Comparison of ENCODE assay signal across 16 cellular contexts in the genomic region with DNA sequence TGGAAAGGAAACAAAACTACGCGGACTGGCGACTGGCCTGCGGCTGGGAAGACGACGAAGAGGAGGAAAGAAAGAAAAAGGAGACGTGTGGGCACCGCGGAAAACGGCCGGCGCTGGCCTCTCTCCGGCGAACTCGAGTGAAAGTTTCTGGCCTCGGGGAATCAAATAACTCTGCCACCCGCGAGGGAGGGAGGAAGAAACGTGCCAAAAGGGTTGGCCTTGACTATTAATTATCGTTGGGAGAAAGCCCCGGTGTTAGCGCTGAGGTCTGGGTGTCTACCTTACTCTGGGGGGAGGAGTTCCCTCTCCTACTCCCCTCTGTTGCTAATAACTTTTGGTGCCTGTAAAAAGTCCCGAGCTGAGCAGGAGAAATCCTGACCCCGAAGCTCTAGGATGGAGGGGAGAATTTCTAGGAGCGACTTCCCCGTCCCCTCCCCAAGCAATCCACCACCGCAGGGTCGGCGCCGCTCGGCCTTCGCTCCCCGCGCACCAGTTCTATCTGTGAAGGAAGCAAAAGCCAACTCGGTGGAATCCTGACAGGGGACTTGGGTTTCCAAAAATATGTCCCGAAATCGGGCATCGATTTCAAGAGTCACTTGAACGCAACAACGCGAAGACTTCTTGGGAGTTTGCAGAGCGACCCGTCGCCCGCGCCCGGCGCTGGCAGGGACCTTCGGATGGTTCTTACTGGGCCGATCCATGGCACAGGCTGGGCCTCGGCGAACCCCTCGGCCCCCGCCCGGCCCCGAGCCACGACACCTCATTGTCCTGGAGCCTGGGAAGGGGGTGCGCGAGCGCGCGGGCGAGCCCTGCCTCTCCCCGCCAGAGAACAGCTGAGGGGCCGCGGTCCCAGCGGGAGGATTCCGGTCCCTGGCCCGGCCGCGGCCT. TPM values are rescaled to one million over a fixed set of nuclear protein-coding genes. Genes with fewer than 3 reads are reported as not detected.
DNase-seq lines count a peak whose midpoint lies in the region; ATAC-seq and TF ChIP-seq lines count a peak whose summit lies in the region.
"Had no signal": no experiment of that assay in that cellular context is flagged by ENCODE, and none has a peak within 500 bp of the region (broad histone marks: within the 10 kb centered on the region; RNA-seq: fewer than 3 reads in every experiment).

No MANE protein-coding gene starts in this region.

- H3K4me3 ChIP-seq in SK-N-SH (ENCODE audit: low read depth in 2 of 2, low read length in 1 of 2) (0 out of 4 replicates have a peak overlapping the region, but pooled peaks of 1 of the 2 experiments have one; percentile 19), hepatocyte (no peak overlapping the region), psoas muscle (peak overlapping the region; percentile 52), OCI-LY7 (ENCODE audit: low read depth, low read length, poor library complexity, severe bottlenecking) (no peak overlapping the region)

- H2AFZ ChIP-seq in SK-N-SH (ENCODE audit: low read depth) (peak overlapping the region; percentile 65; the same call in 1 of the 2 replicates), hepatocyte (peak overlapping the region; percentile 8), OCI-LY7 (ENCODE audit: low read length) (no peak overlapping the region)

- DNase-seq in SK-N-SH (no peak), NCI-H82 (lab: John Stamatoyannopoulos, UW) (peak; percentile 99), hepatocyte (ENCODE audit: low spot score) (peak; percentile 11), psoas muscle (no peak), NOMO-1 treated with dmso at 0.1 percent for 144 hours (lab: John Stamatoyannopoulos, UW; ENCODE audit: unreplicated experiment) (no peak), OCI-LY7 (ENCODE audit: low spot score) (no peak), HuH-7.5 (ENCODE audit: low spot score) (no peak)
- DNase-seq: activated B cell treated with CpG ODN at 0.5 μM for 24 hours, amygdala, left colon, NCI-H2081 treated with DMSO at 0.1 percent for 48 hours, small intestine had no signal

- H3K79me2 ChIP-seq in SK-N-SH (ENCODE audit: insufficient read depth): no peaks in the 10 kb centered on the region
- no peaks in the 10 kb centered on the region for H3K79me2 ChIP-seq in hepatocyte
- no peaks in the 10 kb centered on the region for H3K79me2 ChIP-seq in OCI-LY7 (ENCODE audit: insufficient read depth, low read depth, low read length)

- no peak overlapping the region for H3K9ac ChIP-seq in SK-N-SH

- H3K9me3 ChIP-seq in SK-N-SH (no peaks in the 10 kb centered on the region), hepatocyte (ENCODE audit: low read depth) (no peaks in the 10 kb centered on the region), psoas muscle (no peaks in the 10 kb centered on the region), OCI-LY7 (ENCODE audit: low read length) (no peaks in the 10 kb centered on the region)

- H3K36me3 ChIP-seq in SK-N-SH (replicated peaks in 1 of 2; ENCODE audit: control insufficient read depth in 1 of 2, insufficient read depth in 2 of 2, low read length in 1 of 2) (no peaks in the 10 kb centered on the region), hepatocyte (replicated peaks; ENCODE audit: insufficient read depth, low read depth) (no peaks in the 10 kb centered on the region), psoas muscle (ENCODE audit: insufficient read depth in 1 of 2, low read depth in 1 of 2) (no peaks in the 10 kb centered on the region), OCI-LY7 (ENCODE audit: insufficient read depth, low read length) (no peaks in the 10 kb centered on the region)

- ATAC-seq in SK-N-SH treated with all-trans-retinoic acid at 6 μM for 48 hours (no peak), psoas muscle (no peak)
- ATAC-seq: esophagus mucosa, left colon had no signal

- H3K9me2 ChIP-seq in SK-N-SH (no peaks in the 10 kb centered on the region), hepatocyte (replicated peaks; ENCODE audit: insufficient read depth) (no peaks in the 10 kb centered on the region), OCI-LY7 (ENCODE audit: insufficient read depth, low read length) (no peaks in the 10 kb centered on the region)

- TF ChIP-seq CTCF in SK-N-SH (IDR thresholded peaks at IDR 0.05) (no peak), hepatocyte (IDR thresholded peaks at IDR 0.05; ENCODE audit: poor library complexity) (no peak), psoas muscle (IDR thresholded peaks at IDR 0.05) (no peak), OCI-LY7 (conservative IDR thresholded peaks at IDR 0.05; ENCODE audit: low read length) (no peak)

- TF ChIP-seq RAD21 in SK-N-SH (IDR thresholded peaks at IDR 0.05; ENCODE audit: low read length): no peak

- no peak for TF ChIP-seq EP300 in SK-N-SH (IDR thresholded peaks at IDR 0.05; ENCODE audit: borderline replicate concordance in 1 of 2, low read depth in 1 of 2, low read length in 1 of 2)

- H3K4me1 ChIP-seq in SK-N-SH (ENCODE audit: control insufficient read depth in 1 of 2, insufficient read depth in 2 of 2, low read depth in 1 of 2, low read length in 1 of 2): no peaks in the 10 kb centered on the region
- H3K4me1 ChIP-seq in hepatocyte (ENCODE audit: insufficient read depth): peaks cover 11% of the 10 kb centered on the region
- peaks cover 7% of the 10 kb centered on the region for H3K4me1 ChIP-seq in psoas muscle
- no peaks in the 10 kb centered on the region for H3K4me1 ChIP-seq in OCI-LY7 (ENCODE audit: insufficient read depth, low read length, poor library complexity, severe bottlenecking)

- CTCF ChIA-PET in SK-N-SH (lab: Yijun Ruan, JAX): no interaction called here
- CTCF ChIA-PET in OCI-LY7 (lab: Charles Lee; ENCODE audit: unreplicated experiment): no interaction called here

- peaks cover 5% of the 10 kb centered on the region for H3F3A ChIP-seq in SK-N-SH (replicated peaks; ENCODE audit: insufficient read depth)

- POLR2A ChIA-PET in SK-N-SH (lab: Yijun Ruan, JAX) (no interaction called here), OCI-LY7 (lab: Charles Lee) (no interaction called here)

- BruUV-seq in OCI-LY7 (replicated peaks; lab: Mats Ljungman, UMichigan): no TSS peak

- H3K4me2 ChIP-seq in SK-N-SH (peak overlapping the region; percentile 50; the same call in 1 of the 2 replicates), hepatocyte (peak overlapping the region; percentile 61), OCI-LY7 (ENCODE audit: low read length) (no peak overlapping the region)

- intact Hi-C loops in psoas muscle (cut with DNase I): no loop called here
- intact Hi-C loops in OCI-LY7 (cut with micrococcal nuclease; ENCODE audit: unreplicated experiment): no loop called here

- H3K27me3 ChIP-seq in SK-N-SH (ENCODE audit: insufficient read depth) (peaks cover 95% of the 10 kb centered on the region), hepatocyte (peaks cover 98% of the 10 kb centered on the region), psoas muscle (ENCODE audit: insufficient read depth in 3 of 3, low read length in 2 of 3) (peaks cover 8 to 99% (median 65%) of the 10 kb centered on the region in 3 donors)

- 21% methylated on average over 33 of the region's 71 CpGs for WGBS in SK-N-SH (ENCODE audit: low lambda C conversion rate)
- 2% methylated on average over 71 of the region's 71 CpGs for WGBS in hepatocyte (ENCODE audit: low lambda C conversion rate, missing lambda C conversion rate)
- whole genome bisulfite sequencing in psoas muscle, 3 donors: 3 to 4% (median 3%) methylated on average over 70 to 71 of the region's 71 CpGs

- H3K27ac ChIP-seq in SK-N-SH (ENCODE audit: low read depth in 2 of 2, low read length in 1 of 2): no peak overlapping the region
- no peak overlapping the region for H3K27ac ChIP-seq in hepatocyte
- H3K27ac ChIP-seq in psoas muscle: no peak overlapping the region
- H3K27ac ChIP-seq in OCI-LY7 (ENCODE audit: low read depth, low read length, poor library complexity, severe bottlenecking): no peak overlapping the region
- H3K27ac ChIP-seq: 22Rv1 had no signal

- H4K20me1 ChIP-seq in SK-N-SH (ENCODE audit: insufficient read depth) (no peaks in the 10 kb centered on the region), hepatocyte (ENCODE audit: insufficient read depth, poor library complexity, severe bottlenecking) (no peaks in the 10 kb centered on the region), OCI-LY7 (ENCODE audit: insufficient read depth, low read length) (no peaks in the 10 kb centered on the region)

TF ChIP-seq in SK-N-SH, 30 proteins besides CTCF, POLR2A, EP300 and RAD21:
- TF ChIP-seq EZH2phosphoT487 (IDR thresholded peaks at IDR 0.05; ENCODE audit: borderline replicate concordance, low read depth) (peak; percentile 79; the same call in 1 of the 2 replicates), FOSL2 (IDR thresholded peaks at IDR 0.05; ENCODE audit: borderline replicate concordance, low read depth) (no peak), MXI1 (IDR thresholded peaks at IDR 0.05; ENCODE audit: low read depth, low read length) (no peak)

TF ChIP-seq in SK-N-SH treated with all-trans-retinoic acid at 6 μM for 48 hours, 23 proteins besides CTCF, POLR2A, EP300 and RAD21 (continues in another document):
- no peak for TF ChIP-seq TOX (CRISPR knock-in tag; IDR thresholded peaks at IDR 0.05; ENCODE audit: borderline replicate concordance)
- no peak for TF ChIP-seq SNAI2 (CRISPR knock-in tag; IDR thresholded peaks at IDR 0.05)
- TF ChIP-seq ZC3H10 (CRISPR knock-in tag; IDR thresholded peaks at IDR 0.05): no peak
- TF ChIP-seq CSDC2 (CRISPR knock-in tag; IDR thresholded peaks at IDR 0.05): no peak
- no peak for TF ChIP-seq ISL1 (CRISPR knock-in tag; IDR thresholded peaks at IDR 0.05)
- TF ChIP-seq GLIS3 (CRISPR knock-in tag; IDR thresholded peaks at IDR 0.05): no peak
- TF ChIP-seq ESRRG (CRISPR knock-in tag; IDR thresholded peaks at IDR 0.05): no peak
- no peak for TF ChIP-seq OSR1 (CRISPR knock-in tag; IDR thresholded peaks at IDR 0.05)
- TF ChIP-seq ZNF8 (CRISPR knock-in tag; IDR thresholded peaks at IDR 0.05): no peak
- TF ChIP-seq, protein P1, sequence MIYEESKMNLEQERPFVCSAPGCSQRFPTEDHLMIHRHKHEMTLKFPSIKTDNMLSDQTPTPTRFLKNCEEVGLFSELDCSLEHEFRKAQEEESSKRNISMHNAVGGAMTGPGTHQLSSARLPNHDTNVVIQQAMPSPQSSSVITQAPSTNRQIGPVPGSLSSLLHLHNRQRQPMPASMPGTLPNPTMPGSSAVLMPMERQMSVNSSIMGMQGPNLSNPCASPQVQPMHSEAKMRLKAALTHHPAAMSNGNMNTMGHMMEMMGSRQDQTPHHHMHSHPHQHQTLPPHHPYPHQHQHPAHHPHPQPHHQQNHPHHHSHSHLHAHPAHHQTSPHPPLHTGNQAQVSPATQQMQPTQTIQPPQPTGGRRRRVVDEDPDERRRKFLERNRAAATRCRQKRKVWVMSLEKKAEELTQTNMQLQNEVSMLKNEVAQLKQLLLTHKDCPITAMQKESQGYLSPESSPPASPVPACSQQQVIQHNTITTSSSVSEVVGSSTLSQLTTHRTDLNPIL (CRISPR knock-in tag; IDR thresholded peaks at IDR 0.05; ENCODE audit: low read depth): no peak
- TF ChIP-seq ZNF70 (CRISPR knock-in tag; IDR thresholded peaks at IDR 0.05): no peak

RNA-seq across cellular contexts. Expression of a gene that starts 1.7 kb away (rescaled TPM):
- polyA plus RNA-seq in SK-N-SH (2012; rRNA removed) (not detected in 2 replicates), hepatocyte (0.11 and 0.18 TPM in 2 replicates), psoas muscle (not detected)
- polyA plus RNA-seq in SK-N-SH (2012; cell fraction: cytosol; rRNA removed): not detected in 2 replicates
- polyA plus RNA-seq in SK-N-SH (2012; cell fraction: nucleus; rRNA removed): not detected in 2 replicates
- total RNA-seq in hepatocyte (0.53 TPM in 1 of 2 replicates, not detected in the other), psoas muscle (not detected), OCI-LY7 (2022) (not detected in 2 replicates)
- not detected in 2 replicates for total RNA-seq in OCI-LY7 (2014; rRNA removed; shearing (Covaris generic))
- total RNA-seq: activated B cell treated with CpG ODN at 0.5 μM for 24 hours, esophagus mucosa, left colon, RPMI7951 had no signal
- polyA plus RNA-seq: small intestine had no signal

Comparison
In these comparisons a context has a peak if more than half of its experiments do, and no peak if none do; other contexts are left out.
1. DNase-seq: peak in NCI-H82 (single experiment) and hepatocyte (single experiment); none in SK-N-SH (single experiment), psoas muscle (0 of 2), NOMO-1 treated with dmso at 0.1 percent for 144 hours (single experiment), OCI-LY7 (single experiment) and HuH-7.5 (single experiment).